Comparison of ENCODE assay signal across 8 cellular contexts in the genomic region with DNA sequence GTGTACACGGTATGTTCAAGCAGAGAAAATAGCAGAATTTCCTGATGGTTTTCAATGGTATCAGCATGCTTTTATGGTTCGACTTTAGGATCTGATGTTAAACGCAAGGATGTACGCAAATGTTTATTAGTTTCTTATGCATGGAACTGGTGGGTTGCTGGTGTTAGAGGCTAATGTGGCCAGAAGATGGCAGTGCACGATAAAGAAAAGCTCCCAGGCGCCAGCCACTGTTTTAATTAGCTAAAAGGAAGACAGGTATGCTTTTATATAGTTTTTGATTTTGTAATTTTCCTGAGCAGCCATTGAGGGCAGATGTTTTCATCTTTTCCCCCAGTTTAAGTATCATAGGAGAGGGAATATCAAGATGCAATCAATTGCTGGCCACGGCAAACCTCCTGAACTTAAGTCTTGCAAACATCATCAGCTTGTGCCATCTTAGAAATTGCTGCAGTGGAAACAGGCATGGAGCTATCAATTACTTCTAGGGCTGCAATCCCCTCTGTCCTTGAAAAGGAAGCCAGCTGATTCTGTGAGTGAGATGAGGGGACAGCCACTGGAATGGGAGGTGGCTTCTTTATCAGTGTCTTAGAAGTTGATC.
DNase-seq lines count a peak whose midpoint lies in the region; ATAC-seq, FAIRE-seq and TF ChIP-seq lines count a peak whose summit lies in the region.

No MANE protein-coding gene starts in this region.

- H2AFZ ChIP-seq in DND-41 (ENCODE audit: low read depth, low read length) = no peak overlapping the region

- no peaks in the 10 kb centered on the region for H3K27me3 ChIP-seq in DND-41 (ENCODE audit: insufficient read depth, low read length, poor library complexity)

- H3K4me2 ChIP-seq in DND-41 (ENCODE audit: insufficient read depth, low read length) = no peak overlapping the region

- H3K27me3 Mint-ChIP-seq in HFFc6 (ENCODE audit: insufficient read depth) = no peaks in the 10 kb centered on the region; the same call in 1 of the 2 replicates

- H3K36me3 ChIP-seq in DND-41 (ENCODE audit: insufficient read depth, low read length) (no peaks in the 10 kb centered on the region), SK-N-MC (ENCODE audit: insufficient read depth, low read length) (no peaks in the 10 kb centered on the region), kidney (ENCODE audit: control insufficient read depth in 1 of 2, insufficient read depth in 2 of 2, low read length in 2 of 2) (no peaks in the 10 kb centered on the region)

- intact Hi-C loops in kidney (cut with DNase I) = no loop called here

- no peaks in the 10 kb centered on the region for H3K9me3 ChIP-seq in DND-41 (ENCODE audit: insufficient read depth, low read length, severe bottlenecking)
- no peaks in the 10 kb centered on the region for H3K9me3 ChIP-seq in SK-N-MC (ENCODE audit: low read depth, low read length)
- H3K9me3 ChIP-seq in kidney (ENCODE audit: control insufficient read depth in 1 of 2, low read length in 2 of 2) = no peaks in the 10 kb centered on the region

- no peaks in the 10 kb centered on the region for H3K36me3 Mint-ChIP-seq in HFFc6 (ENCODE audit: low read depth)

- no peak for FAIRE-seq in kidney (lab: Jason Lieb, UNC)

- no peak overlapping the region for H3K4me3 Mint-ChIP-seq in HFFc6

- H3K27ac Mint-ChIP-seq in HFFc6 = no peak overlapping the region

- ATAC-seq in DND-41 (ENCODE audit: insufficient read depth, low read depth) (no peak), HG02970 (IDR thresholded peaks at IDR 0.05; ENCODE audit: low FRiP score, unreplicated experiment) (no peak), HG03139 (IDR thresholded peaks at IDR 0.05; ENCODE audit: unreplicated experiment) (no peak), HG03442 (IDR thresholded peaks at IDR 0.05; ENCODE audit: unreplicated experiment) (no peak)

- no peaks in the 10 kb centered on the region for H3K79me2 ChIP-seq in DND-41 (ENCODE audit: insufficient read depth, low read length)

- TF ChIP-seq CTCF in DND-41 (IDR thresholded peaks at IDR 0.05; ENCODE audit: borderline replicate concordance, extremely low read depth, low read length, poor library complexity, severe bottlenecking) (peak; percentile 76), HFFc6 (IDR thresholded peaks at IDR 0.05) (peak; percentile 69), kidney (IDR thresholded peaks at IDR 0.05; ENCODE audit: borderline replicate concordance, extremely low read depth, insufficient read depth) (peak; percentile 59)

- no peaks in the 10 kb centered on the region for H4K20me1 ChIP-seq in DND-41 (ENCODE audit: insufficient read depth, low read length)

- H3K4me1 Mint-ChIP-seq in HFFc6 (ENCODE audit: low read depth) = no peaks in the 10 kb centered on the region

- H3K27ac ChIP-seq in DND-41 (ENCODE audit: low read length) = no peak overlapping the region
- no peak overlapping the region for H3K27ac ChIP-seq in SK-N-MC
- H3K27ac ChIP-seq in kidney (ENCODE audit: low read depth in 2 of 2, low read length in 2 of 2) = no peak overlapping the region

- H3K4me3 ChIP-seq in DND-41 (ENCODE audit: low read depth in 1 of 2, low read length in 2 of 2) = no peak overlapping the region
- no peak overlapping the region for H3K4me3 ChIP-seq in SK-N-MC
- H3K4me3 ChIP-seq in kidney (ENCODE audit: low read length in 2 of 2) = no peak overlapping the region

- H3K9me3 Mint-ChIP-seq in HFFc6 = peaks cover 20% of the 10 kb centered on the region

- H3K9ac ChIP-seq in DND-41 (ENCODE audit: low read depth, low read length) (no peak overlapping the region), SK-N-MC (ENCODE audit: insufficient read length) (no peak overlapping the region), kidney (ENCODE audit: low read length in 2 of 2) (no peak overlapping the region)

- H3K4me1 ChIP-seq in DND-41 (ENCODE audit: insufficient read depth, low read length) (no peaks in the 10 kb centered on the region), kidney (ENCODE audit: control insufficient read depth in 1 of 2, insufficient read depth in 1 of 2, low read depth in 1 of 2, low read length in 2 of 2) (no peaks in the 10 kb centered on the region)

- DNase-seq in DND-41 (peak; percentile 32), HFFc6 (no peak), SK-N-MC (ENCODE audit: low read depth, low spot score) (peak; percentile 2), kidney (no peak), mucosa of gallbladder (ENCODE audit: low spot score) (no peak)

Comparison
In these comparisons a context has a peak if more than half of its experiments do, and no peak if none do; other contexts are left out.
1. DNase-seq: peak in DND-41 (single experiment) and SK-N-MC (single experiment); none in HFFc6 (single experiment), kidney (single experiment) and mucosa of gallbladder (single experiment).
2. Peak in every context shown above with its lines, with median percentiles within 50 percentile points of each other: CTCF ChIP-seq.